ENCODE assay signal across 17 cellular contexts in the genomic region with DNA sequence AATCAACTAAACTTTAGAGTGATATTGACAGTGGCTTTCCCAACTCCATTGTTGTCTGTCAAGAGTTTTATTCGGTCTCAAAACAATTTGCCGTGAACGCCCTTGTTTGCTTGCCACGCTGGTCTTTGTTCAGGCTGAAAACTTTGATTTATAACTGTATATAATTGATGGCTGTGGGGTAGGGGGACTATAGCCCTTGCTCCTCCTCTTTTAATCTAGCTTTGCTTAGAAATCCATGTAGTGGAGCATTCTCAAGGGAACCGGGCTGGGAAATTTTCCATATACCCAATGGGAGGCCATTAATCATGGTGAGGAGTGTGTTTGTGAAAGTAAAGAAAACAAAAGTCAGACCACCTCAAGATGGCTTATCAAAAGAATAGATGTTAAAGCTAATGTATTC.
"Had no signal": no experiment of that assay in that cellular context is flagged by ENCODE, and none has a peak within 500 bp of the region (broad histone marks: within the 10 kb centered on the region; RNA-seq: fewer than 3 reads in every experiment).

No MANE protein-coding gene starts in this region.

- H3K79me2 ChIP-seq: parathyroid adenoma had no signal

- H3K9me3 ChIP-seq: lower lobe of right lung, neutrophil, thyroid gland had no signal

- H2AFZ ChIP-seq: parathyroid adenoma had no signal

- H3K36me3 Mint-ChIP-seq: activated naive CD8-positive, alpha-beta T cell; stimulated activated naive B cell treated with anti-CD40 and anti-IgM and Interleukin-4, amounts not matched to agents 10 μg/mL and 1 μg/mL and 100 μg/mL, for 72 hours had no signal

- ATAC-seq: activated CD8-positive, alpha-beta T cell treated with anti-CD3 and anti-CD28 coated beads for 36 hours; activated T-cell treated with anti-CD3 and anti-CD28 coated beads, Interleukin-2, amount 50 U/mL, for 4 hours; gastroesophageal sphincter; left cardiac atrium; lower lobe of right lung; stimulated activated naive B cell treated with anti-CD40 and anti-IgM and Interleukin-4, amounts not matched to agents 10 μg/mL and 1 μg/mL and 100 μg/mL, for 72 hours; WTC11 had no signal

- H3K4me1 Mint-ChIP-seq: stimulated activated naive B cell treated with anti-CD40 and anti-IgM and Interleukin-4, amounts not matched to agents 10 μg/mL and 1 μg/mL and 100 μg/mL, for 72 hours had no signal

- H3K9ac ChIP-seq: parathyroid adenoma had no signal

- H3K27ac ChIP-seq: gastroesophageal sphincter, lower lobe of right lung, neutrophil, parathyroid adenoma, thyroid gland had no signal

- H3K27ac Mint-ChIP-seq: activated CD8-positive, alpha-beta T cell treated with anti-CD3 and anti-CD28 coated beads for 36 hours; activated naive CD8-positive, alpha-beta T cell; stimulated activated naive B cell treated with anti-CD40 and anti-IgM and Interleukin-4, amounts not matched to agents 10 μg/mL and 1 μg/mL and 100 μg/mL, for 72 hours; WTC11 had no signal

- H3K4me1 ChIP-seq: lower lobe of right lung, parathyroid adenoma, thyroid gland had no signal

- H3K27me3 ChIP-seq: gastroesophageal sphincter, neutrophil, thyroid gland had no signal

- H3K27me3 Mint-ChIP-seq: activated CD8-positive, alpha-beta T cell treated with anti-CD3 and anti-CD28 coated beads for 36 hours; stimulated activated naive B cell treated with anti-CD40 and anti-IgM and Interleukin-4, amounts not matched to agents 10 μg/mL and 1 μg/mL and 100 μg/mL, for 72 hours had no signal

- H3K4me3 Mint-ChIP-seq: activated CD8-positive, alpha-beta T cell treated with anti-CD3 and anti-CD28 coated beads for 36 hours; activated naive CD8-positive, alpha-beta T cell; activated T-cell treated with anti-CD3 and anti-CD28 coated beads, Interleukin-2, amount 50 U/mL, for 4 hours; stimulated activated naive B cell treated with anti-CD40 and anti-IgM and Interleukin-4, amounts not matched to agents 10 μg/mL and 1 μg/mL and 100 μg/mL, for 72 hours; WTC11 had no signal

- DNase-seq: activated CD4-positive, alpha-beta T cell treated with anti-CD3 and anti-CD28 coated beads for 4 hours; activated CD8-positive, alpha-beta T cell treated with anti-CD3 and anti-CD28 coated beads for 36 hours; activated effector memory CD4-positive, alpha-beta T cell treated with anti-CD3 and anti-CD28 coated beads, Interleukin-2, amount 50 U/mL, for 16 hours; activated T-cell treated with anti-CD3 and anti-CD28 coated beads, Interleukin-2, amount 50 U/mL, for 4 hours; amygdala; left cardiac atrium; lower lobe of right lung; midbrain; stimulated activated CD4-positive, alpha-beta T cell treated with anti-CD3 and anti-CD28 coated beads, Interleukin-2, amount 100 ng/mL, for 48 hours; stimulated activated naive B cell treated with anti-CD40 and anti-IgM and Interleukin-4, amounts not matched to agents 10 μg/mL and 1 μg/mL and 100 μg/mL, for 72 hours; T-helper 2 cell; thyroid gland had no signal

- H3K4me3 ChIP-seq: gastroesophageal sphincter, lower lobe of right lung, thyroid gland had no signal
